Comparison of ENCODE assay signal across 17 cellular contexts in the genomic region with DNA sequence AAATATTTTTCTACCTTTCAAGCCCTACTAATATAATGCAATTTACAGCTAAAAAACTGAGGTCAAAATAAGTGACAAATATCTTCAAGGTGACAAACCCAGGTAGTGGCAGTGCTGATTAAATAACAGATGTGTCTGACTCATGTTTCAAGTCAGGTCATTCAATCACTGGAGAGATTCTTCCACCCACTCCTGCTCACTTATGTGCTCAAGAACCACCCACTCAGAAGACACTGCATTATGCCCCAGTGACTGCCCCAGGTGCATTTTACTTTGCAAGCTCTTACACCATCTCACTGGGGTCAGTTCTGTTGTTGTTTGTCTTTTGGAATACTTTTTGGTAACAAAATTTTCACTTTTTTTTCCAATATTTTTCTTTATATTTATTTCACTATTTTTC. TPM values are rescaled to one million over a fixed set of nuclear protein-coding genes. Genes with fewer than 3 reads are reported as not detected.
DNase-seq lines count a peak whose midpoint lies in the region; ATAC-seq and TF ChIP-seq lines count a peak whose summit lies in the region.
"Had no signal": no experiment of that assay in that cellular context is flagged by ENCODE, and none has a peak within 500 bp of the region (broad histone marks: within the 10 kb centered on the region; RNA-seq: fewer than 3 reads in every experiment).

No MANE protein-coding gene starts in this region.

- peaks cover 57% of the 10 kb centered on the region for H3K36me3 ChIP-seq in Karpas-422 (ENCODE audit: insufficient read depth, low read length)
- peaks cover 0 to 54% (median 41%) of the 10 kb centered on the region in 9 donors for H3K36me3 ChIP-seq in heart left ventricle

- no peak overlapping the region for H3K9ac ChIP-seq in Karpas-422 (ENCODE audit: low read length)

- no peak overlapping the region for H3K4me2 ChIP-seq in Karpas-422 (ENCODE audit: low read depth, low read length, poor library complexity, severe bottlenecking)

- no peak overlapping the region for H2AFZ ChIP-seq in Karpas-422 (ENCODE audit: low read length)
- H2AFZ ChIP-seq: PC-9 had no signal

- H3K9me3 ChIP-seq in Karpas-422 (ENCODE audit: low read length) (peaks cover 10% of the 10 kb centered on the region), heart left ventricle (no peaks in the 10 kb centered on the region)
- H3K9me3 ChIP-seq: lower lobe of right lung, right lobe of liver had no signal

- H3K9me3 Mint-ChIP-seq in activated T-cell treated with anti-CD3 and anti-CD28 coated beads, Interleukin-2, amount 50 U/mL, for 24 hours: peaks cover 3% of the 10 kb centered on the region
- H3K9me3 Mint-ChIP-seq in central memory CD8-positive, alpha-beta T cell: no peaks in the 10 kb centered on the region

- no peak overlapping the region for H3K27ac Mint-ChIP-seq in activated T-cell treated with anti-CD3 and anti-CD28 coated beads, Interleukin-2, amount 50 U/mL, for 24 hours
- H3K27ac Mint-ChIP-seq in central memory CD8-positive, alpha-beta T cell (ENCODE audit: low read depth): peak overlapping the region; percentile 96

- ATAC-seq in central memory CD8-positive, alpha-beta T cell (replicated peaks; ENCODE audit: extremely low read depth, poor library complexity, severe bottlenecking): no peak
- ATAC-seq in heart left ventricle: no peak
- ATAC-seq in HG02870 (IDR thresholded peaks at IDR 0.05; ENCODE audit: unreplicated experiment): no peak
- ATAC-seq: lower lobe of right lung, right lobe of liver had no signal

- TF ChIP-seq CTCF in heart left ventricle (IDR thresholded peaks at IDR 0.05) (no peak), dorsolateral prefrontal cortex (IDR thresholded peaks at IDR 0.05 in 54 of 56, conservative IDR thresholded peaks at IDR 0.05 in 2 of 56; ENCODE audit: low read depth in 1 of 56, partially characterized antibody in 56 of 56) (no peak)

- H3K27me3 Mint-ChIP-seq in activated T-cell treated with anti-CD3 and anti-CD28 coated beads, Interleukin-2, amount 50 U/mL, for 24 hours: no peaks in the 10 kb centered on the region
- no peaks in the 10 kb centered on the region for H3K27me3 Mint-ChIP-seq in central memory CD8-positive, alpha-beta T cell
- H3K27me3 Mint-ChIP-seq: dendritic cell treated with granulocyte-macrophage colony-stimulating factor and Interleukin-4, amounts not matched to agents 40 ng/mL and 50 ng/mL, for 4 days had no signal

- DNase-seq in activated T-cell treated with anti-CD3 and anti-CD28 coated beads, Interleukin-2, amount 50 U/mL, for 24 hours: no peak
- DNase-seq in activated T-cell treated with anti-CD3 and anti-CD28 coated beads for 4 hours: no peak
- DNase-seq in Karpas-422: no peak
- DNase-seq in central memory CD8-positive, alpha-beta T cell (ENCODE audit: low spot score in 2 of 2): no peak
- DNase-seq in stimulated activated CD4-positive, alpha-beta T cell treated with anti-CD3 and anti-CD28 coated beads, TNF-alpha, amount 100 ng/mL, for 48 hours (ENCODE audit: low read depth in 3 of 3): peak in 2 of 3 donors; percentile 9 to 20
- DNase-seq in heart left ventricle: no peak
- DNase-seq in dorsolateral prefrontal cortex: no peak
- DNase-seq: Calu3, GOT3, IMR-90, lower lobe of right lung, NCI-H1105, NCI-H446, right lobe of liver had no signal

- peaks cover 71% of the 10 kb centered on the region for H3K36me3 Mint-ChIP-seq in activated T-cell treated with anti-CD3 and anti-CD28 coated beads, Interleukin-2, amount 50 U/mL, for 24 hours (ENCODE audit: low read depth)
- peaks cover 36% of the 10 kb centered on the region for H3K36me3 Mint-ChIP-seq in central memory CD8-positive, alpha-beta T cell (ENCODE audit: insufficient read depth)

- H3K27ac ChIP-seq in Karpas-422 (ENCODE audit: low read length) (no peak overlapping the region), heart left ventricle (no peak overlapping the region), dorsolateral prefrontal cortex (no peak overlapping the region)
- H3K27ac ChIP-seq: lower lobe of right lung, PC-9, right lobe of liver had no signal

- H3K9me2 ChIP-seq in Karpas-422 (replicated peaks; ENCODE audit: insufficient read depth, low read length): no peaks in the 10 kb centered on the region

- H3K4me1 ChIP-seq in Karpas-422 (ENCODE audit: low read length) (peaks cover 9% of the 10 kb centered on the region; the same call in 1 of the 2 replicates), heart left ventricle (peaks cover 0 to 16% (median 6%) of the 10 kb centered on the region in 12 donors)

- H3K4me1 Mint-ChIP-seq in activated T-cell treated with anti-CD3 and anti-CD28 coated beads, Interleukin-2, amount 50 U/mL, for 24 hours (ENCODE audit: low read depth): peaks cover 46% of the 10 kb centered on the region
- H3K4me1 Mint-ChIP-seq in central memory CD8-positive, alpha-beta T cell: peaks cover 28% of the 10 kb centered on the region

- no peaks in the 10 kb centered on the region for H3K27me3 ChIP-seq in Karpas-422 (ENCODE audit: low read length)
- H3K27me3 ChIP-seq in heart left ventricle: no peaks in the 10 kb centered on the region
- no peaks in the 10 kb centered on the region for H3K27me3 ChIP-seq in dorsolateral prefrontal cortex
- H3K27me3 ChIP-seq: right lobe of liver had no signal

- peaks cover 63% of the 10 kb centered on the region for H3K79me2 ChIP-seq in Karpas-422 (ENCODE audit: low read length)

- H3K4me3 ChIP-seq in Karpas-422 (ENCODE audit: low read length) (peak overlapping the region; percentile 96), heart left ventricle (no peak overlapping the region), dorsolateral prefrontal cortex (no peak overlapping the region)
- H3K4me3 ChIP-seq: lower lobe of right lung, right lobe of liver had no signal

- no peak for TF ChIP-seq POLR2A in heart left ventricle (IDR thresholded peaks at IDR 0.05)

- peak overlapping the region; percentile 25 for H3K4me3 Mint-ChIP-seq in activated T-cell treated with anti-CD3 and anti-CD28 coated beads, Interleukin-2, amount 50 U/mL, for 24 hours
- H3K4me3 Mint-ChIP-seq in central memory CD8-positive, alpha-beta T cell: no peak overlapping the region

- H4K20me1 ChIP-seq in Karpas-422 (ENCODE audit: insufficient read depth, low read depth, low read length): no peaks in the 10 kb centered on the region

- intact Hi-C loops in heart left ventricle (cut with DNase I): loop anchor here in 2 of 10 donors (5.0 to 10.0 kb wide), 2 partner anchors 87 to 260 kb away; a partner anchor contains a TSS
- intact Hi-C loops in dorsolateral prefrontal cortex (cut with DNase I): loop anchor here in 1 of 2 donors (10.0 kb wide), 1 partner anchor 1200 kb away; a partner anchor contains a TSS

RNA-seq across cellular contexts. Expression of a gene that starts 2.2 kb away (rescaled TPM):
- total RNA-seq in Karpas-422 (2014; rRNA removed; shearing (Covaris generic); ENCODE audit: low replicate concordance): 10.4 and 37.2 TPM in 2 replicates
- total RNA-seq in heart left ventricle (1 to 10 TPM; 1.9 to 8.7 (median 5.5) TPM), dorsolateral prefrontal cortex (10 to 100 TPM in 100 of 120 experiments, 1 to 10 TPM in 20; 6.8 to 32.0 (median 14.3) TPM)
- polyA plus RNA-seq in heart left ventricle: 1 to 10 TPM; 1.8 to 2.0 TPM

Comparison
In these comparisons a context has a peak if more than half of its experiments do, and no peak if none do; other contexts are left out.
1. DNase-seq: peak in stimulated activated CD4-positive, alpha-beta T cell treated with anti-CD3 and anti-CD28 coated beads, TNF-alpha, amount 100 ng/mL, for 48 hours (2 of 3); none in activated T-cell treated with anti-CD3 and anti-CD28 coated beads, Interleukin-2, amount 50 U/mL, for 24 hours (single experiment), activated T-cell treated with anti-CD3 and anti-CD28 coated beads for 4 hours (single experiment), Karpas-422 (single experiment), central memory CD8-positive, alpha-beta T cell (0 of 2), heart left ventricle (0 of 5) and dorsolateral prefrontal cortex (0 of 10).